In the genomic region with DNA sequence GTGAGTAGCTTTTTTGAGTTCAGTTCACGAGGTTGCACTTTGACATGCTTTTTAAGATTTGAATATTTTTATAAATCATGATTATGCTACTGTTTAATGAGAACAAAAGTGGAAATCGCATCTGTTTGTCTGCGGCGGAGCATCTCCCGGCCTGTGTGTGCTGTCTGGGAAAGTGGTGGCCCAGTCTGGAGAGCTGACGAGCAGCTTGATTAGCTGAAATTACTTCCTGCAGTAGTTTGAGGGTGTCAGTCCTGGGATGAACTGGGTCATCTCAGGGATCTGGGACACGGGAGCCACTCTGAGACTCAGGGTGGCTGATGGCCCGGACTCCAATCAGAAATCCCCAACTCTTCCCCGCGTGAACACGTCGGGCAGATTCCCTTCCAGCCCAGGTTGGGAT, we compare ENCODE assay signal across 20 cellular contexts.
DNase-seq lines count a peak whose midpoint lies in the region; TF ChIP-seq lines count a peak whose summit lies in the region.
"Had no signal": no experiment of that assay in that cellular context is flagged by ENCODE, and none has a peak within 500 bp of the region (broad histone marks: within the 10 kb centered on the region; RNA-seq: fewer than 3 reads in every experiment).

No MANE protein-coding gene starts in this region.

- DNase-seq in breast epithelium (ENCODE audit: low spot score in 2 of 2), result no peak
- DNase-seq in MCF 10A (ENCODE audit: unreplicated experiment), result no peak
- no peak for DNase-seq in WERI-Rb-1
- peak; percentile 12 for DNase-seq in glutamatergic neuron
- no peak for DNase-seq in prostate gland (ENCODE audit: low spot score)
- DNase-seq in ovary, result no peak
- DNase-seq in GM23248, result no peak
- DNase-seq: CD4-positive, CD25-positive, alpha-beta regulatory T cell; CD8-positive, alpha-beta memory T cell; DMS 273 treated with DMSO at 0.1 percent for 48 hours; DMS79; EL; GDM1; H9 had no signal

- no peak overlapping the region for H3K4me2 ChIP-seq in GM23248 (ENCODE audit: unreplicated experiment)
- H3K4me2 ChIP-seq: BLaER1, GM23338 had no signal

- WGBS in prostate gland, result 91% methylated on average over 12 of the region's 12 CpGs
- WGBS in ovary, 3 donors, result 93 to 97% (median 95%) methylated on average over 12 of the region's 12 CpGs
- WGBS in GM23248 (ENCODE audit: low coverage in 1 of 2, low lambda C conversion rate in 2 of 2, missing lambda C conversion rate in 2 of 2), 2 experiments, result 97 to 98% methylated on average over 12 of the region's 12 CpGs

- H3K27ac ChIP-seq in breast epithelium (peak overlapping the region; percentile 61 to 65), WERI-Rb-1 (peak overlapping the region; percentile 21), prostate gland (peak overlapping the region; percentile 12 to 68), ovary (no peak overlapping the region), GM23248 (no peak overlapping the region)
- H3K27ac ChIP-seq: 22Rv1, BLaER1, C4-2B had no signal

- H3K4me1 Mint-ChIP-seq in MCF 10A (ENCODE audit: insufficient read depth, unreplicated experiment), result peaks cover 45% of the 10 kb centered on the region
- H3K4me1 Mint-ChIP-seq in glutamatergic neuron (ENCODE audit: low read depth, unreplicated experiment), result peaks cover 46% of the 10 kb centered on the region

- H4K20me1 ChIP-seq in GM23248 (ENCODE audit: insufficient read depth), result no peaks in the 10 kb centered on the region

- H3K9ac ChIP-seq in GM23248, result no peak overlapping the region
- H3K9ac ChIP-seq: BLaER1 had no signal

- no TSS peak for BruUV-seq in MCF 10A (replicated peaks; lab: Mats Ljungman, UMichigan)

- H3K9me3 ChIP-seq in breast epithelium (no peaks in the 10 kb centered on the region), WERI-Rb-1 (ENCODE audit: severe bottlenecking) (no peaks in the 10 kb centered on the region), prostate gland (no peaks in the 10 kb centered on the region), ovary (no peaks in the 10 kb centered on the region), GM23248 (ENCODE audit: low read depth) (no peaks in the 10 kb centered on the region)
- H3K9me3 ChIP-seq: BLaER1 had no signal

- no peak overlapping the region for H3K27ac Mint-ChIP-seq in MCF 10A (ENCODE audit: low read depth, unreplicated experiment)
- H3K27ac Mint-ChIP-seq in glutamatergic neuron (ENCODE audit: unreplicated experiment), result no peak overlapping the region
- H3K27ac Mint-ChIP-seq: B cell; CD4-positive, CD25-positive, alpha-beta regulatory T cell; CD8-positive, alpha-beta memory T cell; GM23338; H9 had no signal

- TF ChIP-seq CTCF in breast epithelium (IDR thresholded peaks at IDR 0.05) (no peak), MCF 10A (IDR thresholded peaks at IDR 0.05; ENCODE audit: unreplicated experiment) (no peak), WERI-Rb-1 (IDR thresholded peaks at IDR 0.05; ENCODE audit: low read depth, low read length) (no peak), glutamatergic neuron (IDR thresholded peaks at IDR 0.05; ENCODE audit: partially characterized antibody, unreplicated experiment) (no peak), prostate gland (IDR thresholded peaks at IDR 0.05) (no peak), ovary (IDR thresholded peaks at IDR 0.05) (no peak)

- H3K4me1 ChIP-seq in breast epithelium (peaks cover 0 to 14% of the 10 kb centered on the region in 2 donors), prostate gland (replicated peaks) (peaks cover 10% of the 10 kb centered on the region), ovary (ENCODE audit: insufficient read depth) (peaks cover 10% of the 10 kb centered on the region), GM23248 (ENCODE audit: insufficient read depth) (peaks cover 9% of the 10 kb centered on the region)

- H3K9me2 ChIP-seq in GM23248 (ENCODE audit: insufficient read depth), result no peaks in the 10 kb centered on the region

- no peaks in the 10 kb centered on the region for H3K79me2 ChIP-seq in GM23248 (ENCODE audit: insufficient read depth)

- H3K36me3 Mint-ChIP-seq in MCF 10A (ENCODE audit: insufficient read depth, unreplicated experiment) (peaks cover 7% of the 10 kb centered on the region), glutamatergic neuron (ENCODE audit: unreplicated experiment) (peaks cover 2% of the 10 kb centered on the region)
- H3K36me3 Mint-ChIP-seq: CD4-positive, CD25-positive, alpha-beta regulatory T cell; CD8-positive, alpha-beta memory T cell had no signal

- CTCF ChIA-PET in MCF 10A (lab: Yijun Ruan, JAX), result no interaction called here

- TF ChIP-seq EP300 in ovary (IDR thresholded peaks at IDR 0.05), result no peak

- H3K27me3 Mint-ChIP-seq in MCF 10A (ENCODE audit: insufficient read depth, unreplicated experiment), result no peaks in the 10 kb centered on the region
- H3K27me3 Mint-ChIP-seq in glutamatergic neuron (ENCODE audit: unreplicated experiment), result no peaks in the 10 kb centered on the region
- H3K27me3 Mint-ChIP-seq: CD4-positive, CD25-positive, alpha-beta regulatory T cell had no signal

- H3K27me3 ChIP-seq in breast epithelium (no peaks in the 10 kb centered on the region), WERI-Rb-1 (ENCODE audit: insufficient read depth, low read depth, severe bottlenecking) (no peaks in the 10 kb centered on the region), prostate gland (replicated peaks; ENCODE audit: insufficient read depth) (no peaks in the 10 kb centered on the region), ovary (no peaks in the 10 kb centered on the region), GM23248 (replicated peaks; ENCODE audit: insufficient read depth) (no peaks in the 10 kb centered on the region)

- TF ChIP-seq POLR2A in breast epithelium (IDR thresholded peaks at IDR 0.05) (no peak), prostate gland (IDR thresholded peaks at IDR 0.05) (no peak), ovary (IDR thresholded peaks at IDR 0.05) (no peak)

- H2AFZ ChIP-seq in GM23248, result no peak overlapping the region
- H2AFZ ChIP-seq: GM23338 had no signal

- in situ Hi-C loops in GM23248 (cut with MboI), result no loop called here

- H3K9me3 Mint-ChIP-seq in MCF 10A (ENCODE audit: unreplicated experiment) (no peaks in the 10 kb centered on the region), glutamatergic neuron (ENCODE audit: unreplicated experiment) (no peaks in the 10 kb centered on the region)
- H3K9me3 Mint-ChIP-seq: CD4-positive, CD25-positive, alpha-beta regulatory T cell; CD8-positive, alpha-beta memory T cell; GM23338; H9 had no signal

- H3K36me3 ChIP-seq in breast epithelium (no peaks in the 10 kb centered on the region), WERI-Rb-1 (no peaks in the 10 kb centered on the region; the same call in 1 of the 2 replicates), prostate gland (no peaks in the 10 kb centered on the region), ovary (no peaks in the 10 kb centered on the region), GM23248 (ENCODE audit: low read depth) (no peaks in the 10 kb centered on the region)
- H3K36me3 ChIP-seq: BLaER1 had no signal

- H3K4me3 ChIP-seq in breast epithelium (no peak overlapping the region), WERI-Rb-1 (ENCODE audit: low read depth, low read length) (no peak overlapping the region), prostate gland (no peak overlapping the region), ovary (no peak overlapping the region), GM23248 (no peak overlapping the region)
- H3K4me3 ChIP-seq: BLaER1, GM12878, GM23338 had no signal

- H3F3A ChIP-seq in GM23248 (ENCODE audit: insufficient read depth), result no peaks in the 10 kb centered on the region

- intact Hi-C loops in breast epithelium (cut with DNase I; ENCODE audit: low total_unique reads) (no loop called here), MCF 10A (cut with micrococcal nuclease) (no loop called here), prostate gland (cut with DNase I) (no loop called here), ovary (cut with DNase I) (loop anchor here in 1 of 4 donors (2.0 kb wide), 1 partner anchor 46 kb away; no protein-coding TSS in a partner anchor)

- POLR2A ChIA-PET in MCF 10A (lab: Yijun Ruan, JAX), result no interaction called here

- no peak overlapping the region for H3K4me3 Mint-ChIP-seq in MCF 10A (ENCODE audit: unreplicated experiment)
- H3K4me3 Mint-ChIP-seq in glutamatergic neuron (ENCODE audit: unreplicated experiment), result no peak overlapping the region
- H3K4me3 Mint-ChIP-seq: B cell; CD4-positive, CD25-positive, alpha-beta regulatory T cell; CD8-positive, alpha-beta memory T cell; GM23338; H9 had no signal

Comparison
In these comparisons a context has a peak if more than half of its experiments do, and no peak if none do; other contexts are left out.
1. H3K27ac ChIP-seq: peak in breast epithelium (2 of 2), WERI-Rb-1 (single experiment) and prostate gland (2 of 2); none in ovary (0 of 2) and GM23248 (single experiment).